Comparison of ENCODE assay signal across 8 cellular contexts in genomic region chr12:57745485-57745881, GRCh38. TPM values are rescaled to one million over a fixed set of nuclear protein-coding genes. Genes with fewer than 3 reads are reported as not detected.
DNase-seq lines count a peak whose midpoint lies in the region; ATAC-seq and TF ChIP-seq lines count a peak whose summit lies in the region.

No MANE protein-coding gene starts in this region.

- in situ Hi-C loops in astrocyte of the spinal cord (cut with HindIII; ENCODE audit: low sequenced_read_pairs), result no loop called here

- no peak for TF ChIP-seq CTCF in heart left ventricle (IDR thresholded peaks at IDR 0.05)
- TF ChIP-seq CTCF in astrocyte of the spinal cord (IDR thresholded peaks at IDR 0.05; ENCODE audit: low read depth, low read length), result no peak
- TF ChIP-seq CTCF in lower leg skin (IDR thresholded peaks at IDR 0.05), result no peak
- no peak for TF ChIP-seq CTCF in upper lobe of right lung (IDR thresholded peaks at IDR 0.05)

- H3K27me3 ChIP-seq in heart left ventricle (peaks cover 0 to 9% (median 0%) of the 10 kb centered on the region in 9 donors), upper lobe of right lung (peaks cover 4% of the 10 kb centered on the region)

- no peak for DNase-seq in heart left ventricle
- no peak for DNase-seq in cardiac septum (ENCODE audit: low spot score)
- no peak for DNase-seq in astrocyte of the spinal cord (ENCODE audit: low read depth, low spot score)
- peak in 1 of 2 donors; percentile 83 for DNase-seq in lower leg skin (ENCODE audit: low spot score in 2 of 2)
- no peak for DNase-seq in upper lobe of right lung
- DNase-seq in NCI-H82 treated with DMSO at 0.1 percent for 48 hours (lab: John Stamatoyannopoulos, UW; ENCODE audit: unreplicated experiment), result no peak
- no peak for DNase-seq in SHP77 treated with DMSO at 0.1 percent for 48 hours (lab: John Stamatoyannopoulos, UW)

- H3K36me3 ChIP-seq in heart left ventricle (peaks cover 0 to 45% (median 41%) of the 10 kb centered on the region in 9 donors), upper lobe of right lung (peaks cover 38% of the 10 kb centered on the region)

- intact Hi-C loops in heart left ventricle (cut with DNase I) (no loop called here), cardiac septum (cut with DNase I) (no loop called here), lower leg skin (cut with DNase I; ENCODE audit: low total_unique reads) (no loop called here), upper lobe of right lung (cut with DNase I) (no loop called here)

- TF ChIP-seq POLR2A in heart left ventricle (IDR thresholded peaks at IDR 0.05), result no peak
- no peak for TF ChIP-seq POLR2A in lower leg skin (IDR thresholded peaks at IDR 0.05)

- WGBS in heart left ventricle, 4 donors, result 36 to 39% (median 38%) methylated on average over 8 of the region's 8 CpGs
- 36 to 39% methylated on average over 8 of the region's 8 CpGs for WGBS in lower leg skin, 2 donors

- H3K4me3 ChIP-seq in heart left ventricle, result peak overlapping the region; percentile 65 to 97 (median 84)
- peak overlapping the region; percentile 95 for H3K4me3 ChIP-seq in astrocyte of the spinal cord (ENCODE audit: low read depth, low read length)
- peak overlapping the region; percentile 74 for H3K4me3 ChIP-seq in lower leg skin (ENCODE audit: low read depth, poor library complexity, severe bottlenecking)
- peak overlapping the region; percentile 75 for H3K4me3 ChIP-seq in upper lobe of right lung

- peak; percentile 1 to 6 (median 2) for ATAC-seq in heart left ventricle
- ATAC-seq in upper lobe of right lung, result no peak
- ATAC-seq in HG03135 (IDR thresholded peaks at IDR 0.05; ENCODE audit: unreplicated experiment), result no peak

- H3K9me3 ChIP-seq in heart left ventricle (no peaks in the 10 kb centered on the region), upper lobe of right lung (no peaks in the 10 kb centered on the region)

- H3K4me1 ChIP-seq in heart left ventricle (peaks cover 0 to 43% (median 13%) of the 10 kb centered on the region in 12 donors), upper lobe of right lung (peaks cover 14% of the 10 kb centered on the region)

- H3K27ac ChIP-seq in heart left ventricle (peak overlapping the region; percentile 91 to 98 (median 97)), upper lobe of right lung (peak overlapping the region; percentile 94)

RNA-seq across cellular contexts. Expression of gene TSPAN31, which starts 0.6 kb away (rescaled TPM):
- total RNA-seq in heart left ventricle (10 to 100 TPM; 27.2 to 59.3 (median 31.4) TPM), cardiac septum (25.1 TPM), lower leg skin (10 to 100 TPM; 44.9 to 76.4 (median 54.7) TPM), upper lobe of right lung (39.9 TPM)
- polyA plus RNA-seq in heart left ventricle, result 10 to 100 TPM; 31.1 to 41.2 TPM

RNA-seq across cellular contexts. Expression of gene CDK4, which starts 6.6 kb away (rescaled TPM):
- total RNA-seq in heart left ventricle (10 to 100 TPM; 38.1 to 62.1 (median 50.2) TPM), cardiac septum (46.3 TPM), lower leg skin (10 to 100 TPM; 38.5 to 77.4 (median 54.6) TPM), upper lobe of right lung (77.6 TPM)
- 10 to 100 TPM; 23.4 to 81.9 TPM for polyA plus RNA-seq in heart left ventricle

RNA-seq across cellular contexts. Expression of gene AGAP2, which starts 6.9 kb away (rescaled TPM):
- 10 to 100 TPM in 2 of 9 donors, 1 to 10 TPM in 7; 4.2 to 12.0 (median 5.5) TPM for total RNA-seq in heart left ventricle
- polyA plus RNA-seq in heart left ventricle, result 1 to 10 TPM; 3.9 to 8.6 TPM
- 6.1 TPM for total RNA-seq in cardiac septum
- total RNA-seq in lower leg skin, result 1 to 10 TPM in 3 of 4 donors, under 1 TPM in 1; 0.55 to 1.6 (median 1.3) TPM
- total RNA-seq in upper lobe of right lung, result 5.4 TPM

RNA-seq across cellular contexts. Expression of gene MARCHF9, which starts 9.4 kb away (rescaled TPM):
- total RNA-seq in heart left ventricle (10 to 100 TPM; 11.3 to 18.9 (median 13.3) TPM), cardiac septum (13.1 TPM), lower leg skin (10 to 100 TPM; 10.6 to 16.6 (median 12.8) TPM), upper lobe of right lung (21.2 TPM)
- polyA plus RNA-seq in heart left ventricle, result 10 to 100 TPM; 13.6 to 15.8 TPM

RNA-seq across cellular contexts. Expression of gene CYP27B1, which starts 21.4 kb away (rescaled TPM):
- total RNA-seq in heart left ventricle (under 1 TPM in 5 of 9 donors, not detected in 4; 0.16 to 0.77 (median 0.19) TPM), cardiac septum (0.24 TPM), lower leg skin (1 to 10 TPM in 3 of 4 donors, under 1 TPM in 1; 0.72 to 6.4 (median 1.7) TPM), upper lobe of right lung (2.0 TPM)
- under 1 TPM; 0.11 to 0.19 TPM for polyA plus RNA-seq in heart left ventricle

Comparison
In these comparisons a context has a peak if more than half of its experiments do, and no peak if none do; other contexts are left out.
1. ATAC-seq: peak in heart left ventricle (4 of 4); none in upper lobe of right lung (single experiment) and HG03135 (single experiment).
2. Peak in every context shown above with its lines, with median percentiles within 50 percentile points of each other: H3K4me3 ChIP-seq.